Comparison of ENCODE assay signal across 8 cellular contexts in the genomic region with DNA sequence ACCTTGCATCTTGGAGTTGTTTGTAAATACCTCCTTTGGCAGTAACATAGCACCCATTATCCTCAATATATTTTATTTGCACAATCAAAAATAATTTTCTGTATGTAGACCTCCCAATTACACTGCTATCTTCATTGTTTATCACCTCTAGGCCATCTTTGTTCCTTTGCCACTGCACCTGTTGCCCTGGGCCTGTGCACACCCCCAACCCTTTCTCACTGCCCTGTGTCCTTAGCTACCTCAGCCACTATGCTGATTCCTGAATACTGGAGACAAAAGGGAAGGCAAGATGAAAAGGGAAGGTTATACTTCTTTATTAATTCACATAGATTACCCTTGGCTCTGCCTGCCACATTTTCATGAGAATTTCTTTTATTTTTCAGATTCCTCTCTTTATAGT.
A peak's percentile ranks its signal among the peaks of the same experiment; 100 is the strongest.
DNase-seq lines count a peak whose midpoint lies in the region; ATAC-seq lines count a peak whose summit lies in the region.
"Not testable (repeated sequence)": the region's sequence is repeated elsewhere in the genome, so short reads cannot be mapped to it uniquely, and the experiment has no call there.

No MANE protein-coding gene starts in this region.

- peak overlapping the region; percentile 46 for H3K27ac Mint-ChIP-seq in dendritic cell treated with granulocyte-macrophage colony-stimulating factor and Interleukin-4, amounts not matched to agents 40 ng/mL and 50 ng/mL, for 4 days

- intact Hi-C loops in dendritic cell treated with granulocyte-macrophage colony-stimulating factor and Interleukin-4, amounts not matched to agents 40 ng/mL and 50 ng/mL, for 4 days (cut with micrococcal nuclease), result not testable (repeated sequence)

- not testable (repeated sequence) for H3K27me3 Mint-ChIP-seq in dendritic cell treated with granulocyte-macrophage colony-stimulating factor and Interleukin-4, amounts not matched to agents 40 ng/mL and 50 ng/mL, for 4 days

- H3K4me3 Mint-ChIP-seq in dendritic cell treated with granulocyte-macrophage colony-stimulating factor and Interleukin-4, amounts not matched to agents 40 ng/mL and 50 ng/mL, for 4 days, result not testable (repeated sequence)

- H3K4me1 Mint-ChIP-seq in dendritic cell treated with granulocyte-macrophage colony-stimulating factor and Interleukin-4, amounts not matched to agents 40 ng/mL and 50 ng/mL, for 4 days (ENCODE audit: low read depth), result not testable (repeated sequence)

- ATAC-seq in GM18508 (IDR thresholded peaks at IDR 0.05; ENCODE audit: insufficient read depth, unreplicated experiment) (peak; percentile 26), GM19351 (IDR thresholded peaks at IDR 0.05; ENCODE audit: unreplicated experiment) (peak; percentile 20), GM21528 (IDR thresholded peaks at IDR 0.05; ENCODE audit: low FRiP score, unreplicated experiment) (peak; percentile 49), HG02588 (IDR thresholded peaks at IDR 0.05; ENCODE audit: unreplicated experiment) (peak; percentile 38), HG02938 (IDR thresholded peaks at IDR 0.05; ENCODE audit: unreplicated experiment) (peak; percentile 60), HG03354 (IDR thresholded peaks at IDR 0.05; ENCODE audit: poor library complexity, severe bottlenecking, unreplicated experiment) (peak; percentile 68)

- peak; percentile 58 for DNase-seq in NCI-H146 treated with DMSO at 0.1 percent for 48 hours (lab: John Stamatoyannopoulos, UW; ENCODE audit: unreplicated experiment)

- H3K36me3 Mint-ChIP-seq in dendritic cell treated with granulocyte-macrophage colony-stimulating factor and Interleukin-4, amounts not matched to agents 40 ng/mL and 50 ng/mL, for 4 days (ENCODE audit: low read depth), result not testable (repeated sequence)

- H3K9me3 Mint-ChIP-seq in dendritic cell treated with granulocyte-macrophage colony-stimulating factor and Interleukin-4, amounts not matched to agents 40 ng/mL and 50 ng/mL, for 4 days, result not testable (repeated sequence)

Comparison
In these comparisons a context has a peak if more than half of its experiments do, and no peak if none do; other contexts are left out.
1. Peak in every context shown above with its lines: DNase-seq and ATAC-seq.